ENCODE assay signal across 20 cellular contexts in the genomic region with DNA sequence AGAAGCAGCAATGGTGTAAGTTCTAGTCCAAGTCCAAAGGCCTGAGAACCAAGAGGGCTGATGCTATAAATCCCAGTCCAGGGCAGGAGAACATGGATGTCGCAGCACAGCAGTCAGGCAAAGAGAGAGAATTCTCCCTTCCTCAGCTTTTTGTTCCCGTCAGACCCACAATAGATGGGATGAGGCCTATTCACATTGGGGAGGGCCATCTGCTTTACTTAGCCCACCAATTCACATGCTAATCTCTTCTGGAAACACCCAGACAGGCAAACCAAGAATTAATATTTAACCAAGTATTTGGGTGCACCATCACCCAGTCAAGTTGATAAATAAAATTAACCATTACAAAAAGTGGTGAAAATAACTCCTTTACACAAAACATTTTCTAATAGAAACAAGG.
"Had no signal": no experiment of that assay in that cellular context is flagged by ENCODE, and none has a peak within 500 bp of the region (broad histone marks: within the 10 kb centered on the region; RNA-seq: fewer than 3 reads in every experiment).

No MANE protein-coding gene starts in this region.

- H3K9me3 ChIP-seq: gastroesophageal sphincter, right atrium auricular region, thoracic aorta, upper lobe of left lung had no signal

- H3K4me3 ChIP-seq: coronary artery, gastroesophageal sphincter, right atrium auricular region, thoracic aorta, upper lobe of left lung had no signal

- H3K36me3 ChIP-seq: gastroesophageal sphincter, right atrium auricular region, thoracic aorta, upper lobe of left lung, WERI-Rb-1 had no signal

- ATAC-seq: activated T-cell treated with anti-CD3 and anti-CD28 coated beads, Interleukin-2, amount 50 U/mL, for 4 hours; gastroesophageal sphincter; SK-N-SH treated with all-trans-retinoic acid at 6 μM for 48 hours had no signal

- DNase-seq: activated CD4-positive, alpha-beta T cell treated with anti-CD3 and anti-CD28 coated beads for 1 hour; activated CD8-positive, alpha-beta memory T cell treated with anti-CD3 and anti-CD28 coated beads for 24 hours; activated CD8-positive, alpha-beta memory T cell treated with anti-CD3 and anti-CD28 coated beads, Interleukin-2, amount 50 U/mL, for 4 hours; activated naive CD4-positive, alpha-beta T cell; activated naive CD8-positive, alpha-beta T cell treated with anti-CD3 and anti-CD28 coated beads, Interleukin-2, amount 10 ng/mL, durations not matched to agents 7 days and 5 days; activated T-cell treated with anti-CD3 and anti-CD28 coated beads, Interleukin-2, amount 50 U/mL, for 4 hours; amniotic stem cell; head of caudate nucleus; hypothalamus; stimulated activated CD4-positive, alpha-beta T cell treated with anti-CD3 and anti-CD28 coated beads, Interleukin-4, amount 100 ng/mL, for 24 hours; stimulated activated naive CD4-positive, alpha-beta T cell treated with Interleukin-2 at 50 U/mL for 16 hours; upper lobe of left lung; WERI-Rb-1 had no signal

- H3K4me1 ChIP-seq: right atrium auricular region, upper lobe of left lung had no signal

- FAIRE-seq: bronchial epithelial cell had no signal

- H3K27me3 ChIP-seq: gastroesophageal sphincter, right atrium auricular region, upper lobe of left lung had no signal

- H3K27ac ChIP-seq: coronary artery, epithelial cell of prostate, gastroesophageal sphincter, right atrium auricular region, thoracic aorta, upper lobe of left lung, WERI-Rb-1 had no signal
